In the genomic region with DNA sequence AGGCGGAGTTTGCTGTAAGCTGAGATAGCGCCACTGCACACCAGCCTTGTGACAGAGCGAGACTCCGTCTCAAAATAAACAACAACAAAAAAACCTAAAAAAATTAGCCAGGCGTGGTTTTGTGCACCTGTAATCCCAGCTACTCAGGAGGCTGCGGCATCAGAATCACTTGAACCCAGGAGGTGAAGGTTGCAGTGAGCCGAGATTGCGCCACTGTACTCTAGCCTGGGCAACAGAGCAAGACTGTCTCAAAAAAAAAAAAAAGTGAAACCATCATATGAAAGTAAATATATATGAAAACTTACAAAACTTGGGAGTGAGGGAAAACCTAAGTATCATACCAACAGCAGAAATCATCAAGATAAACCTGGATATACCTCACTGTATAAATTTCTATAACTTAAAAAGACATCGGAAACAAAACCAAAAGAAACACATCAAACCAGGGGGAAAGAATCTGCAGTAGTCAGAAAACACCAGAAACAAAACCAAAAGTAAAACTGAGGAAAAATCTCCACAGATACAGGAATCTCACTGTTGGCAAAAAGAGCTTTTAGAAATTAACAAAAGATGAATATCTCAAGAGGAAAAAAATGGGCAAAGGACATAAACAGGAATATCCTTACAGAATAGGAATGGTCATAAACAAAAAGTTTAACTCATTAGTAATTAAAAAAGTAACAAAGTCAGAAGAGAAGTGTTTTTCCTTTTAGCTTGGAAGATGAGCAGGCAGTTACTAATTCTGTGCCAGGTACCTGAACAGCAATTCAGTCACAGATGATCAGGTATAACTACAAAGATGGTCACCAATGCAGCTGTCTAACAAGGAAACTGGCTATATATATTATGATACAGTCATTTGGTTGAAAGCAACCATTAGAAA, we compare ENCODE assay signal across 13 cellular contexts. TPM values are rescaled to one million over a fixed set of nuclear protein-coding genes. Genes with fewer than 3 reads are reported as not detected.
A peak's percentile ranks its signal among the peaks of the same experiment; 100 is the strongest.
DNase-seq lines count a peak whose midpoint lies in the region; ATAC-seq and TF ChIP-seq lines count a peak whose summit lies in the region.
"Had no signal": no experiment of that assay in that cellular context is flagged by ENCODE, and none has a peak within 500 bp of the region (broad histone marks: within the 10 kb centered on the region; RNA-seq: fewer than 3 reads in every experiment).

No MANE protein-coding gene starts in this region.

- peaks cover 67% of the 10 kb centered on the region for H3K36me3 Mint-ChIP-seq in endodermal cell (ENCODE audit: low read depth)

- no peak overlapping the region for H3K4me3 Mint-ChIP-seq in endodermal cell
- H3K4me3 Mint-ChIP-seq: dendritic cell treated with granulocyte-macrophage colony-stimulating factor and Interleukin-4, amounts not matched to agents 40 ng/mL and 50 ng/mL, for 4 days had no signal

- H3K4me1 ChIP-seq in ACC112 (ENCODE audit: control insufficient read depth, insufficient read depth, low read length, unreplicated experiment) (peaks cover 14% of the 10 kb centered on the region), Karpas-422 (ENCODE audit: low read length) (peaks cover 14% of the 10 kb centered on the region), endodermal cell (ENCODE audit: control insufficient read depth, insufficient read depth, low read length) (peaks cover 3% of the 10 kb centered on the region)

- no peaks in the 10 kb centered on the region for H4K20me1 ChIP-seq in Karpas-422 (ENCODE audit: insufficient read depth, low read depth, low read length)

- WGBS in endodermal cell (ENCODE audit: insufficient coverage in 1 of 2, insufficient read length in 1 of 2), 2 experiments = 85 to 98% methylated on average over 6 to 9 of the region's 9 CpGs

- no peaks in the 10 kb centered on the region for H3K9me3 Mint-ChIP-seq in endodermal cell
- H3K9me3 Mint-ChIP-seq: dendritic cell treated with granulocyte-macrophage colony-stimulating factor and Interleukin-4, amounts not matched to agents 40 ng/mL and 50 ng/mL, for 4 days had no signal

- DNase-seq in GM10266 (ENCODE audit: extremely low spot score) (peak; percentile 28), Karpas-422 (peak; percentile 43), endodermal cell (no peak), hippocampal formation (lab: John Stamatoyannopoulos, UW) (no peak), NCI-H69 (lab: John Stamatoyannopoulos, UW) (no peak)
- DNase-seq: activated CD4-positive, alpha-beta T cell treated with anti-CD3 and anti-CD28 coated beads for 48 hours; amniotic stem cell; NCI-H2107 had no signal

- TF ChIP-seq CTCF in GM10266 (IDR thresholded peaks at IDR 0.05; ENCODE audit: control insufficient read depth, insufficient read depth, low read depth, missing control alignments) = no peak
- TF ChIP-seq CTCF in endodermal cell (conservative IDR thresholded peaks at IDR 0.05) = no peak

- no peaks in the 10 kb centered on the region for H3K79me2 ChIP-seq in ACC112 (ENCODE audit: control insufficient read depth, insufficient read depth, low read length, unreplicated experiment)
- H3K79me2 ChIP-seq in Karpas-422 (ENCODE audit: low read length) = no peaks in the 10 kb centered on the region

- H3K27me3 ChIP-seq in ACC112 (ENCODE audit: insufficient read depth, low read length) (no peaks in the 10 kb centered on the region), Karpas-422 (ENCODE audit: low read length) (no peaks in the 10 kb centered on the region), endodermal cell (ENCODE audit: control insufficient read depth, insufficient read depth, low read length, poor library complexity, severe bottlenecking) (no peaks in the 10 kb centered on the region)

- H3K4me1 Mint-ChIP-seq in endodermal cell = peaks cover 14% of the 10 kb centered on the region

- H3K36me3 ChIP-seq in ACC112 (ENCODE audit: insufficient read depth, low read length) = peaks cover 29% of the 10 kb centered on the region; the same call in 1 of the 2 replicates
- H3K36me3 ChIP-seq in Karpas-422 (ENCODE audit: insufficient read depth, low read length) = peaks cover 11% of the 10 kb centered on the region; the same call in 1 of the 2 replicates
- H3K36me3 ChIP-seq in endodermal cell (ENCODE audit: control insufficient read depth, insufficient read depth, low read length) = peaks cover 33% of the 10 kb centered on the region

- H3K9me3 ChIP-seq in Karpas-422 (ENCODE audit: low read length) = no peaks in the 10 kb centered on the region
- H3K9me3 ChIP-seq in endodermal cell (ENCODE audit: control insufficient read depth, low read length) = no peaks in the 10 kb centered on the region

- peak overlapping the region; percentile 2 for H3K4me2 ChIP-seq in Karpas-422 (ENCODE audit: low read depth, low read length, poor library complexity, severe bottlenecking)

- H3K27ac ChIP-seq in ACC112 (ENCODE audit: low read depth, low read length) = no peak overlapping the region
- H3K27ac ChIP-seq in Karpas-422 (ENCODE audit: low read length) = no peak overlapping the region
- no peak overlapping the region for H3K27ac ChIP-seq in endodermal cell (ENCODE audit: low read depth, low read length)

- H3K4me3 ChIP-seq in ACC112 (ENCODE audit: low read depth, low read length) (peak overlapping the region; percentile 37; the same call in 1 of the 2 replicates), Karpas-422 (ENCODE audit: low read length) (no peak overlapping the region), endodermal cell (ENCODE audit: low read length) (no peak overlapping the region)

- ATAC-seq in HG02884 (IDR thresholded peaks at IDR 0.05; ENCODE audit: unreplicated experiment) = no peak
- no peak for ATAC-seq in HG03571 (IDR thresholded peaks at IDR 0.05; ENCODE audit: unreplicated experiment)
- ATAC-seq: SK-N-SH treated with all-trans-retinoic acid at 6 μM for 48 hours had no signal

- no peak overlapping the region for H2AFZ ChIP-seq in ACC112 (ENCODE audit: low read length, unreplicated experiment)
- H2AFZ ChIP-seq in Karpas-422 (ENCODE audit: low read length) = no peak overlapping the region

- H3K27me3 Mint-ChIP-seq in endodermal cell (ENCODE audit: insufficient read depth) = no peaks in the 10 kb centered on the region

- H3K9ac ChIP-seq in Karpas-422 (ENCODE audit: low read length) = no peak overlapping the region
- H3K9ac ChIP-seq in endodermal cell (ENCODE audit: extremely low read depth, low read length, poor library complexity, severe bottlenecking) = no peak overlapping the region

- no peaks in the 10 kb centered on the region for H3K9me2 ChIP-seq in Karpas-422 (replicated peaks; ENCODE audit: insufficient read depth, low read length)

- H3K27ac Mint-ChIP-seq in endodermal cell = peak overlapping the region; percentile 19
- H3K27ac Mint-ChIP-seq: dendritic cell treated with granulocyte-macrophage colony-stimulating factor and Interleukin-4, amounts not matched to agents 40 ng/mL and 50 ng/mL, for 4 days had no signal

RNA-seq across cellular contexts. Expression of gene ETV5, which starts 41.3 kb away (rescaled TPM):
- total RNA-seq in Karpas-422 (2014; rRNA removed; shearing (Covaris generic); ENCODE audit: low replicate concordance) = 85.1 and 111 TPM in 2 replicates
- 10 to 100 TPM; 56.4 to 84.1 TPM for total RNA-seq in endodermal cell
- polyA plus RNA-seq in endodermal cell (2013, experiment 1 of 2) = 35.3 TPM
- 36.0 TPM for polyA plus RNA-seq in endodermal cell (2013, experiment 2 of 2)

Comparison
In these comparisons a context has a peak if more than half of its experiments do, and no peak if none do; other contexts are left out.
1. DNase-seq: peak in GM10266 (single experiment) and Karpas-422 (single experiment); none in endodermal cell (single experiment), hippocampal formation (0 of 2) and NCI-H69 (single experiment).